ENCODE assay signal across 14 cellular contexts in the genomic region with DNA sequence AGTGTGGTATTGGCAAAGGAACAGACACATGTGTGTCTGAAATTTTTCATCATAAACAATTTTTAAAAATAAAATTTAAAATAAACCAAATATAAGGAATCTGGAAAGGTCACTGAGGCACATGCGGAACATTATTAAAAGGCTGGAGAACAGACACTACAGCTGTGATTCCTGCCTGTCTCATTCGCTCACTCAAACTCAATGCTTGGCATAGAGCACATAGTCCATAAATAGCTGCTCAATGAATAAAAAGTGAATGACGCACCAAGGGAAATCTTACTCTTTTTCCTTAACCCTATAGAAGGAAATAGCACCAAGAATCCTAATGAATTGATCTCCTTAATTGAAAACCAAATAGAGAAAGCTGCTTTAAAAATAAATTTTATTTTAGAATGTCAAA.
DNase-seq lines count a peak whose midpoint lies in the region; TF ChIP-seq lines count a peak whose summit lies in the region.
"Had no signal": no experiment of that assay in that cellular context is flagged by ENCODE, and none has a peak within 500 bp of the region (broad histone marks: within the 10 kb centered on the region; RNA-seq: fewer than 3 reads in every experiment).

No MANE protein-coding gene starts in this region.

- DNase-seq in GM23248 (peak; percentile 56), chondrocyte (ENCODE audit: low spot score) (no peak), skeletal muscle cell (ENCODE audit: low read depth) (peak; percentile 10), NCI-H1436 (lab: John Stamatoyannopoulos, UW) (no peak), COLO668 (lab: John Stamatoyannopoulos, UW; ENCODE audit: unreplicated experiment) (no peak), glutamatergic neuron (no peak)
- DNase-seq: AML-193; Calu3; CD4-positive, alpha-beta T cell; DMS79 treated with DMSO at 0.1 percent for 48 hours; GF-D8; H9 had no signal

- H3K27ac Mint-ChIP-seq in chondrocyte (ENCODE audit: unreplicated experiment) (peak overlapping the region; percentile 49), glutamatergic neuron (ENCODE audit: unreplicated experiment) (no peak overlapping the region)
- H3K27ac Mint-ChIP-seq: CD4-positive, alpha-beta T cell; H9 had no signal

- H3K79me2 ChIP-seq in GM23248 (ENCODE audit: insufficient read depth), result no peaks in the 10 kb centered on the region
- H3K79me2 ChIP-seq in OCI-LY3 (ENCODE audit: low read length), result no peaks in the 10 kb centered on the region

- H3K9me3 Mint-ChIP-seq in chondrocyte (ENCODE audit: low read depth) (no peaks in the 10 kb centered on the region), glutamatergic neuron (ENCODE audit: unreplicated experiment) (no peaks in the 10 kb centered on the region)
- H3K9me3 Mint-ChIP-seq: CD4-positive, alpha-beta T cell; H9 had no signal

- H3K4me3 Mint-ChIP-seq in chondrocyte (ENCODE audit: unreplicated experiment), result no peak overlapping the region
- no peak overlapping the region for H3K4me3 Mint-ChIP-seq in glutamatergic neuron (ENCODE audit: unreplicated experiment)
- H3K4me3 Mint-ChIP-seq: CD4-positive, alpha-beta T cell; H9 had no signal

- peaks cover 57% of the 10 kb centered on the region for H3K4me1 ChIP-seq in GM23248 (ENCODE audit: insufficient read depth)
- peaks cover 22% of the 10 kb centered on the region for H3K4me1 ChIP-seq in OCI-LY3 (ENCODE audit: low read length)

- H3K36me3 ChIP-seq in GM23248 (ENCODE audit: low read depth), result no peaks in the 10 kb centered on the region
- no peaks in the 10 kb centered on the region for H3K36me3 ChIP-seq in OCI-LY3 (replicated peaks; ENCODE audit: low read depth, low read length)

- H3K4me2 ChIP-seq in GM23248 (ENCODE audit: unreplicated experiment) (peak overlapping the region; percentile 18), OCI-LY3 (ENCODE audit: low read length) (no peak overlapping the region)

- H4K20me1 ChIP-seq in GM23248 (ENCODE audit: insufficient read depth) (no peaks in the 10 kb centered on the region), OCI-LY3 (ENCODE audit: insufficient read depth, low read length) (no peaks in the 10 kb centered on the region)

- H3K9ac ChIP-seq in GM23248 (no peak overlapping the region), OCI-LY3 (ENCODE audit: low read length) (no peak overlapping the region)

- no peak overlapping the region for H2AFZ ChIP-seq in GM23248
- H2AFZ ChIP-seq in OCI-LY3 (ENCODE audit: low read depth, low read length), result 0 out of 2 replicates have a peak overlapping the region, but pooled peaks have one; percentile 27

- H3K27me3 Mint-ChIP-seq in chondrocyte (ENCODE audit: low read depth) (no peaks in the 10 kb centered on the region), glutamatergic neuron (ENCODE audit: unreplicated experiment) (no peaks in the 10 kb centered on the region)
- H3K27me3 Mint-ChIP-seq: CD4-positive, alpha-beta T cell had no signal

- H3K4me3 ChIP-seq in GM23248 (no peak overlapping the region), OCI-LY3 (ENCODE audit: low read length) (no peak overlapping the region), skeletal muscle cell (ENCODE audit: low read depth, low read length) (no peak overlapping the region)

- H3K4me1 Mint-ChIP-seq in chondrocyte (ENCODE audit: low read depth) (peaks cover 63% of the 10 kb centered on the region), glutamatergic neuron (ENCODE audit: low read depth, unreplicated experiment) (no peaks in the 10 kb centered on the region)

- H3K9me3 ChIP-seq in GM23248 (ENCODE audit: low read depth) (no peaks in the 10 kb centered on the region), OCI-LY3 (ENCODE audit: insufficient read depth, low read length) (no peaks in the 10 kb centered on the region)

- H3K9me2 ChIP-seq in GM23248 (ENCODE audit: insufficient read depth), result no peaks in the 10 kb centered on the region; the same call in 1 of the 2 replicates

- no peak overlapping the region for H3K27ac ChIP-seq in GM23248
- H3K27ac ChIP-seq in OCI-LY3 (ENCODE audit: low read length), result no peak overlapping the region
- H3K27ac ChIP-seq: C4-2B had no signal

- H3K36me3 Mint-ChIP-seq in chondrocyte (ENCODE audit: low read depth), result no peaks in the 10 kb centered on the region
- H3K36me3 Mint-ChIP-seq in glutamatergic neuron (ENCODE audit: unreplicated experiment), result no peaks in the 10 kb centered on the region

- 34 to 36% methylated on average over 3 of the region's 3 CpGs for WGBS in GM23248 (ENCODE audit: low coverage in 1 of 2, low lambda C conversion rate in 2 of 2, missing lambda C conversion rate in 2 of 2), 2 experiments

- no peak for TF ChIP-seq CTCF in OCI-LY3 (IDR thresholded peaks at IDR 0.05; ENCODE audit: low read depth, low read length)
- TF ChIP-seq CTCF in chondrocyte (IDR thresholded peaks at IDR 0.05), result no peak
- TF ChIP-seq CTCF in glutamatergic neuron (IDR thresholded peaks at IDR 0.05; ENCODE audit: partially characterized antibody, unreplicated experiment), result no peak

- H3F3A ChIP-seq in GM23248 (ENCODE audit: insufficient read depth), result peaks cover 6% of the 10 kb centered on the region

- H3K27me3 ChIP-seq in GM23248 (replicated peaks; ENCODE audit: insufficient read depth) (no peaks in the 10 kb centered on the region), OCI-LY3 (ENCODE audit: low read depth, low read length) (no peaks in the 10 kb centered on the region)

- in situ Hi-C loops in GM23248 (cut with MboI), result loop anchor here (10.0 kb wide), 1 partner anchor 81 kb away; no protein-coding TSS in a partner anchor

Comparison
In these comparisons a context has a peak if more than half of its experiments do, and no peak if none do; other contexts are left out.
1. DNase-seq: peak in GM23248 (single experiment) and skeletal muscle cell (single experiment); none in chondrocyte (single experiment), NCI-H1436 (single experiment), COLO668 (single experiment) and glutamatergic neuron (single experiment).